Comparison of ENCODE assay signal across 22 cellular contexts in genomic region chr3:124201786-124202185, GRCh38.
DNase-seq lines count a peak whose midpoint lies in the region; ATAC-seq and TF ChIP-seq lines count a peak whose summit lies in the region.
"Had no signal": no experiment of that assay in that cellular context is flagged by ENCODE, and none has a peak within 500 bp of the region (broad histone marks: within the 10 kb centered on the region; RNA-seq: fewer than 3 reads in every experiment).

No MANE protein-coding gene starts in this region.

- H3K36me3 Mint-ChIP-seq in stimulated activated memory B cell treated with anti-CD40 and anti-IgM and Interleukin-4, amounts not matched to agents 10 μg/mL and 1 μg/mL and 100 μg/mL, for 72 hours, result no peaks in the 10 kb centered on the region
- H3K36me3 Mint-ChIP-seq: type B pancreatic cell had no signal

- no peak for TF ChIP-seq POLR2A in vagina (IDR thresholded peaks at IDR 0.05)

- peaks cover 3% of the 10 kb centered on the region for H3K9me3 Mint-ChIP-seq in stimulated activated memory B cell treated with anti-CD40 and anti-IgM and Interleukin-4, amounts not matched to agents 10 μg/mL and 1 μg/mL and 100 μg/mL, for 72 hours
- H3K9me3 Mint-ChIP-seq: type B pancreatic cell had no signal

- no peaks in the 10 kb centered on the region for H3K27me3 ChIP-seq in WERI-Rb-1 (ENCODE audit: insufficient read depth, low read depth, severe bottlenecking)
- H3K27me3 ChIP-seq in vagina, result no peaks in the 10 kb centered on the region
- H3K27me3 ChIP-seq: BLaER1 treated with 17β-estradiol and CSF1 and Interleukin-3, amounts not matched to agents 10 nM and 100 nM; gastroesophageal sphincter; right lobe of liver had no signal

- H3K36me3 ChIP-seq in WERI-Rb-1 (no peaks in the 10 kb centered on the region), vagina (no peaks in the 10 kb centered on the region)
- H3K36me3 ChIP-seq: BLaER1 treated with 17β-estradiol and CSF1 and Interleukin-3, amounts not matched to agents 10 nM and 100 nM; cardiac muscle cell; gastroesophageal sphincter; right lobe of liver had no signal

- no peak for ATAC-seq in stimulated activated memory B cell treated with anti-CD40 and anti-IgM and Interleukin-4, amounts not matched to agents 10 μg/mL and 1 μg/mL and 100 μg/mL, for 72 hours
- ATAC-seq: gastroesophageal sphincter, T-helper 17 cell had no signal

- intact Hi-C loops in vagina (cut with DNase I), result no loop called here

- H3K9me3 ChIP-seq in WERI-Rb-1 (ENCODE audit: severe bottlenecking) (no peaks in the 10 kb centered on the region), vagina (no peaks in the 10 kb centered on the region)
- H3K9me3 ChIP-seq: BLaER1 treated with 17β-estradiol and CSF1 and Interleukin-3, amounts not matched to agents 10 nM and 100 nM; gastroesophageal sphincter; right lobe of liver had no signal

- DNase-seq in NCI-H82 (lab: John Stamatoyannopoulos, UW), result peak; percentile 85
- DNase-seq in NCI-H82 treated with DMSO at 0.1 percent for 48 hours (lab: John Stamatoyannopoulos, UW; ENCODE audit: unreplicated experiment), result no peak
- DNase-seq in WERI-Rb-1, result peak; percentile 66
- DNase-seq in left kidney (ENCODE audit: low read depth, low spot score), result peak; percentile 13
- no peak for DNase-seq in vagina (ENCODE audit: extremely low spot score in 2 of 2)
- no peak for DNase-seq in HuH-7.5 (ENCODE audit: low spot score)
- no peak for DNase-seq in NCI-H526 treated with DMSO at 0.1 percent for 48 hours (lab: John Stamatoyannopoulos, UW)
- DNase-seq: activated CD4-positive, alpha-beta T cell treated with anti-CD3 and anti-CD28 coated beads, Interleukin-2, amount 50 U/mL, for 4 hours; activated gamma-delta T cell treated with Interleukin-2 at 50 U/mL for 16 hours; activated T-cell treated with anti-CD3 and anti-CD28 coated beads for 4 hours; GDM1; H7; NCI-H2227 treated with DMSO at 0.1 percent for 48 hours; right lobe of liver; SHP77 treated with DMSO at 0.1 percent for 48 hours; stimulated activated naive CD4-positive, alpha-beta T cell treated with Interleukin-2 at 50 U/mL for 16 hours; T-helper 17 cell had no signal

- H3K27ac ChIP-seq in WERI-Rb-1 (no peak overlapping the region), vagina (peak overlapping the region; percentile 32)
- H3K27ac ChIP-seq: BLaER1 treated with 17β-estradiol and CSF1 and Interleukin-3, amounts not matched to agents 10 nM and 100 nM; cardiac muscle cell; right lobe of liver had no signal

- TF ChIP-seq CTCF in WERI-Rb-1 (IDR thresholded peaks at IDR 0.05; ENCODE audit: low read depth, low read length) (no peak), vagina (IDR thresholded peaks at IDR 0.05) (no peak)

- H3K4me1 Mint-ChIP-seq in stimulated activated memory B cell treated with anti-CD40 and anti-IgM and Interleukin-4, amounts not matched to agents 10 μg/mL and 1 μg/mL and 100 μg/mL, for 72 hours, result no peaks in the 10 kb centered on the region
- H3K4me1 Mint-ChIP-seq: T-helper 17 cell had no signal

- H3K4me3 Mint-ChIP-seq in stimulated activated memory B cell treated with anti-CD40 and anti-IgM and Interleukin-4, amounts not matched to agents 10 μg/mL and 1 μg/mL and 100 μg/mL, for 72 hours, result no peak overlapping the region
- H3K4me3 Mint-ChIP-seq: T-helper 17 cell, type B pancreatic cell had no signal

- H3K4me1 ChIP-seq in vagina, result peaks cover 26% of the 10 kb centered on the region
- H3K4me1 ChIP-seq: BLaER1 treated with 17β-estradiol and CSF1 and Interleukin-3, amounts not matched to agents 10 nM and 100 nM; right lobe of liver had no signal

- H3K4me3 ChIP-seq in WERI-Rb-1 (ENCODE audit: low read depth, low read length) (no peak overlapping the region), vagina (no peak overlapping the region)
- H3K4me3 ChIP-seq: BLaER1 treated with 17β-estradiol and CSF1 and Interleukin-3, amounts not matched to agents 10 nM and 100 nM; cardiac muscle cell; gastroesophageal sphincter; right lobe of liver had no signal

- H3K27me3 Mint-ChIP-seq in stimulated activated memory B cell treated with anti-CD40 and anti-IgM and Interleukin-4, amounts not matched to agents 10 μg/mL and 1 μg/mL and 100 μg/mL, for 72 hours, result peaks cover 26% of the 10 kb centered on the region
- H3K27me3 Mint-ChIP-seq: type B pancreatic cell had no signal

- H3K27ac Mint-ChIP-seq in stimulated activated memory B cell treated with anti-CD40 and anti-IgM and Interleukin-4, amounts not matched to agents 10 μg/mL and 1 μg/mL and 100 μg/mL, for 72 hours, result no peak overlapping the region
- H3K27ac Mint-ChIP-seq: T-helper 17 cell, type B pancreatic cell had no signal

Comparison
In these comparisons a context has a peak if more than half of its experiments do, and no peak if none do; other contexts are left out.
1. DNase-seq: peak in NCI-H82 (single experiment), WERI-Rb-1 (single experiment) and left kidney (single experiment); none in NCI-H82 treated with DMSO at 0.1 percent for 48 hours (single experiment), vagina (0 of 2), HuH-7.5 (single experiment) and NCI-H526 treated with DMSO at 0.1 percent for 48 hours (single experiment).